ENCODE assay signal across 8 cellular contexts in genomic region chr2:43225788-43226557, GRCh38. TPM values are rescaled to one million over a fixed set of nuclear protein-coding genes. Genes with fewer than 3 reads are reported as not detected.
DNase-seq lines count a peak whose midpoint lies in the region; ATAC-seq and TF ChIP-seq lines count a peak whose summit lies in the region.

No MANE protein-coding gene starts in this region.

- peak overlapping the region; percentile 20; the same call in 1 of the 2 replicates for H2AFZ ChIP-seq in GM23248

- H3K79me2 ChIP-seq in GM23248 (ENCODE audit: insufficient read depth) = peaks cover 43% of the 10 kb centered on the region

- ATAC-seq in left lung = peak; percentile 5

- peaks cover 47% of the 10 kb centered on the region for H3F3A ChIP-seq in GM23248 (ENCODE audit: insufficient read depth)

- H3K9ac ChIP-seq in GM23248 = peak overlapping the region; percentile 96
- H3K9ac ChIP-seq in colonic mucosa (ENCODE audit: low read depth in 2 of 2, low read length in 2 of 2) = peak overlapping the region; percentile 98 to 100

- 1% methylated on average over 56 to 63 of the region's 80 CpGs for WGBS in GM23248 (ENCODE audit: low coverage in 1 of 2, low lambda C conversion rate in 2 of 2, missing lambda C conversion rate in 2 of 2), 2 experiments

- H3K9me3 ChIP-seq in GM23248 (ENCODE audit: low read depth) (no peaks in the 10 kb centered on the region), colonic mucosa (no peaks in the 10 kb centered on the region), left lung (no peaks in the 10 kb centered on the region)

- H3K27ac ChIP-seq in GM23248 (peak overlapping the region; percentile 93), colonic mucosa (peak overlapping the region; percentile 97), left lung (peak overlapping the region; percentile 99)

- TF ChIP-seq CTCF in GM12864 (IDR thresholded peaks at IDR 0.05; ENCODE audit: low read depth, low read length, missing control alignments) = no peak
- no peak for TF ChIP-seq CTCF in colonic mucosa (IDR thresholded peaks at IDR 0.05)
- no peak for TF ChIP-seq CTCF in left lung (IDR thresholded peaks at IDR 0.05)

- H3K36me3 ChIP-seq in GM23248 (ENCODE audit: low read depth) = peaks cover 22% of the 10 kb centered on the region
- H3K36me3 ChIP-seq in colonic mucosa = peaks cover 13% of the 10 kb centered on the region
- peaks cover 0 to 30% of the 10 kb centered on the region in 2 donors for H3K36me3 ChIP-seq in left lung

- H3K27me3 ChIP-seq in GM23248 (replicated peaks; ENCODE audit: insufficient read depth) = no peaks in the 10 kb centered on the region
- no peaks in the 10 kb centered on the region for H3K27me3 ChIP-seq in colonic mucosa
- H3K27me3 ChIP-seq in left lung = no peaks in the 10 kb centered on the region

- intact Hi-C loops in colonic mucosa (cut with DNase I) = loop anchor here (2.0 to 5.0 kb wide), 4 partner anchors 57 to 279 kb away; no protein-coding TSS in a partner anchor
- intact Hi-C loops in left lung (cut with DNase I) = loop anchor here (5.0 to 10.0 kb wide), 4 partner anchors 91 to 261 kb away; no protein-coding TSS in a partner anchor

- peak overlapping the region; percentile 87 for H3K4me3 ChIP-seq in GM12864 (ENCODE audit: low read depth, low read length)
- peak overlapping the region; percentile 97 for H3K4me3 ChIP-seq in GM23248
- peak overlapping the region; percentile 88 for H3K4me3 ChIP-seq in colonic mucosa
- peak overlapping the region; percentile 72 to 83 for H3K4me3 ChIP-seq in left lung

- in situ Hi-C loops in GM23248 (cut with MboI) = loop anchor here (10.0 kb wide), 1 partner anchor 251 kb away; no protein-coding TSS in a partner anchor

- H3K9me2 ChIP-seq in GM23248 (ENCODE audit: insufficient read depth) = no peaks in the 10 kb centered on the region

- H4K20me1 ChIP-seq in GM23248 (ENCODE audit: insufficient read depth) = no peaks in the 10 kb centered on the region

- H3K4me2 ChIP-seq in GM23248 (ENCODE audit: unreplicated experiment) = peak overlapping the region; percentile 93

- no peak for DNase-seq in GM12864 (ENCODE audit: low read depth)
- peak; percentile 85 for DNase-seq in GM23248
- DNase-seq in M059J (ENCODE audit: low read depth) = peak; percentile 64
- peak; percentile 47 for DNase-seq in activated CD4-positive, alpha-beta T cell treated with anti-CD3 and anti-CD28 coated beads for 1 hour
- DNase-seq in colonic mucosa = peak; percentile 76
- DNase-seq in left lung = peak; percentile 80 to 94
- peak; percentile 72 for DNase-seq in stimulated activated CD4-positive, alpha-beta T cell treated with anti-CD3 and anti-CD28 coated beads, Interleukin-4, amount 100 ng/mL, for 1 hour
- DNase-seq in NCI-H1436 (lab: John Stamatoyannopoulos, UW) = no peak

- H3K4me1 ChIP-seq in GM23248 (ENCODE audit: insufficient read depth) = peaks cover 29% of the 10 kb centered on the region
- H3K4me1 ChIP-seq in colonic mucosa = peaks cover 14% of the 10 kb centered on the region
- peaks cover 17 to 54% of the 10 kb centered on the region in 2 donors for H3K4me1 ChIP-seq in left lung

RNA-seq across cellular contexts. Expression of gene ZFP36L2, which starts 0.4 kb away (rescaled TPM):
- total RNA-seq in GM23248 (2014; rRNA removed; shearing (Covaris generic)) = 13.8 and 14.4 TPM in 2 replicates
- 71.7 and 78.2 TPM in 2 replicates for polyA plus RNA-seq in GM23248 (2016; fragmentation: Nextera tagmentation; extraction: Ambion mirVana)
- 2.5 and 5.7 TPM in 2 replicates for total RNA-seq in M059J (2014; rRNA removed; shearing (Covaris generic))
- total RNA-seq in colonic mucosa (100 to 1,000 TPM; 166 to 205 TPM), left lung (100 to 1,000 TPM in 1 of 2 donors, 10 to 100 TPM in 1; 72.2 to 112 TPM)

Comparison
In these comparisons a context has a peak if more than half of its experiments do, and no peak if none do; other contexts are left out.
1. DNase-seq: peak in GM23248 (single experiment), M059J (single experiment), activated CD4-positive, alpha-beta T cell treated with anti-CD3 and anti-CD28 coated beads for 1 hour (single experiment), colonic mucosa (single experiment), left lung (2 of 2) and stimulated activated CD4-positive, alpha-beta T cell treated with anti-CD3 and anti-CD28 coated beads, Interleukin-4, amount 100 ng/mL, for 1 hour (single experiment); none in GM12864 (single experiment) and NCI-H1436 (single experiment).
2. Peak in every context shown above with its lines, with median percentiles within 50 percentile points of each other: H3K4me3 ChIP-seq and H3K27ac ChIP-seq.